Comparison of ENCODE assay signal across 16 cellular contexts in the genomic region with DNA sequence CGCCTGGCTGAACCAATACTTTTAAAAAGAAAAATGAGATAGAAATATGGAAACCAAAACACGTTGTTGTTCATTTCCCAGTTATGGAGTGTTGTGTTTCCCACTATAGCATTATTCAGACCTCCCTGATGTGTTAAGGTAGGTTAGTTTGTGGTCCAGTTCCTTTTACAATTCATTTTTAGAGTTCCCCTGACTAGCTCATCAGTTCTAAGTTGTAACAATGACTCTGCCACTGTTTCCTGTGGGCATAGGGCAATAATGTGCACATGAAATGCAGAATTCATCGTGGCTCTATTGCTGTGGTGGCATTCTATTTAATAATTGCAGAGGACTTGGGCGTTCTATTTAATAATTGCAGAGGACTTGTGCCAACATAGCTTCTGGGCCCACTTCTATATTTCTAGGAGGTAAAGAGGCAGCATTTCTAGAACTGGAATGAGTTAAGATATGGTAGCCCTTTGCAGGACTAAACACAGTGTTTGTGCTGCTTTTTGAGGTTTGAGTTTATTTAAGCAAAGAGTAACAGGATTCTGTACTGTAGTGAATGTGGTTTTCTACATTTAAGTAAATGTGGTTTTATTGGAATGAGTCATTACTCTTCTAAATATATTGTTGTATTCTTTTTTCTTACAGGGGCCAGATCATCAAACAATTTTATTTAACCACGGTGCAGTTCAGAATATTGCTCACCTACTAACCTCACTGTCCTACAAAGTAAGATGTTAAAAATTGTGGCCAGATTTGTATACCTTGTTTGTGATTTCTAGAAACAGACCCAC. TPM values are rescaled to one million over a fixed set of nuclear protein-coding genes. Genes with fewer than 3 reads are reported as not detected.
DNase-seq lines count a peak whose midpoint lies in the region; ATAC-seq and TF ChIP-seq lines count a peak whose summit lies in the region.
"Had no signal": no experiment of that assay in that cellular context is flagged by ENCODE, and none has a peak within 500 bp of the region (broad histone marks: within the 10 kb centered on the region; RNA-seq: fewer than 3 reads in every experiment).

No MANE protein-coding gene starts in this region.

- CTCF ChIA-PET in PC-3 (lab: Charles Lee), result no interaction called here

- DNase-seq in natural killer cell treated with Interleukin-12 subunit alpha and Interleukin-12 subunit beta and Interleukin-15 and Interleukin-18, amount 100 ng/mL, for 72 hours (ENCODE audit: low spot score), result no peak
- no peak for DNase-seq in natural killer cell
- DNase-seq in PC-3, result peak; percentile 76
- peak; percentile 63 for DNase-seq in astrocyte of the spinal cord (ENCODE audit: low read depth, low spot score)
- peak in 1 of 2 donors; percentile 14 for DNase-seq in stimulated activated naive CD8-positive, alpha-beta T cell treated with anti-CD3 and anti-CD28 coated beads, Interleukin-15, amount 100 ng/mL, for 72 hours
- DNase-seq in NCI-H146 (lab: John Stamatoyannopoulos, UW), result no peak
- DNase-seq: activated naive CD4-positive, alpha-beta T cell treated with anti-CD3 and anti-CD28 coated beads, Interleukin-2, amount 50 U/mL, for 16 hours; cerebellar nuclear complex; gastrocnemius medialis; Kasumi-1; NCI-H2029; NCI-H526; stimulated activated CD4-positive, alpha-beta T cell treated with anti-CD3 and anti-CD28 coated beads, Interleukin-15, amount 100 ng/mL, for 24 hours had no signal

- TF ChIP-seq CTCF in natural killer cell (IDR thresholded peaks at IDR 0.05), result no peak
- no peak for TF ChIP-seq CTCF in PC-3 (conservative IDR thresholded peaks at IDR 0.05; ENCODE audit: low read depth, low read length)
- no peak for TF ChIP-seq CTCF in astrocyte of the spinal cord (IDR thresholded peaks at IDR 0.05; ENCODE audit: low read depth, low read length)

- H3K27me3 ChIP-seq in PC-3 (ENCODE audit: low read length), result no peaks in the 10 kb centered on the region
- H3K27me3 ChIP-seq: gastrocnemius medialis had no signal

- no peaks in the 10 kb centered on the region for H3K9me3 ChIP-seq in PC-3 (ENCODE audit: low read length)
- H3K9me3 ChIP-seq: gastrocnemius medialis had no signal

- ATAC-seq in natural killer cell treated with Interleukin-12 subunit alpha and Interleukin-12 subunit beta and Interleukin-15 and Interleukin-18, amount 100 ng/mL, for 72 hours, result peak in 1 of 2 donors; percentile 88
- ATAC-seq in natural killer cell (no peak), PC-3 (peak; percentile 96), HG03108 (IDR thresholded peaks at IDR 0.05; ENCODE audit: unreplicated experiment) (no peak), HG03432 (IDR thresholded peaks at IDR 0.05; ENCODE audit: unreplicated experiment) (no peak)
- peak; percentile 89 for ATAC-seq in stimulated activated naive CD8-positive, alpha-beta T cell treated with anti-CD3 and anti-CD28 coated beads, Interleukin-15, amount 100 ng/mL, for 72 hours
- ATAC-seq: gastrocnemius medialis had no signal

- peak overlapping the region; percentile 3 for H3K4me3 Mint-ChIP-seq in natural killer cell treated with Interleukin-12 subunit alpha and Interleukin-12 subunit beta and Interleukin-15 and Interleukin-18, amount 100 ng/mL, for 72 hours
- H3K4me3 Mint-ChIP-seq in natural killer cell, result no peak overlapping the region
- peak overlapping the region in 1 of 2 donors; percentile 35 for H3K4me3 Mint-ChIP-seq in stimulated activated naive CD8-positive, alpha-beta T cell treated with anti-CD3 and anti-CD28 coated beads, Interleukin-15, amount 100 ng/mL, for 72 hours
- H3K4me3 Mint-ChIP-seq: nephron had no signal

- no peaks in the 10 kb centered on the region for H3K9me2 ChIP-seq in PC-3 (replicated peaks; ENCODE audit: low read length)

- H3K36me3 Mint-ChIP-seq in natural killer cell treated with Interleukin-12 subunit alpha and Interleukin-12 subunit beta and Interleukin-15 and Interleukin-18, amount 100 ng/mL, for 72 hours, result peaks cover 11% of the 10 kb centered on the region
- no peaks in the 10 kb centered on the region for H3K36me3 Mint-ChIP-seq in natural killer cell

- H4K20me1 ChIP-seq in PC-3 (ENCODE audit: low read length), result peaks cover 9% of the 10 kb centered on the region; the same call in 1 of the 2 replicates

- H3F3A ChIP-seq in PC-3 (ENCODE audit: low read length, unreplicated experiment), result peaks cover 5% of the 10 kb centered on the region

- no TSS peak for BruUV-seq in PC-3 (replicated peaks; lab: Mats Ljungman, UMichigan)

- POLR2A ChIA-PET in PC-3 (lab: Charles Lee; ENCODE audit: unreplicated experiment), result no interaction called here

- H3K4me1 ChIP-seq in PC-3 (ENCODE audit: insufficient read depth, low read length), result peaks cover 24% of the 10 kb centered on the region
- H3K4me1 ChIP-seq: gastrocnemius medialis had no signal

- peaks cover 26% of the 10 kb centered on the region; the same call in 1 of the 2 replicates for H3K36me3 ChIP-seq in PC-3 (ENCODE audit: low read depth, low read length)

- in situ Hi-C loops in astrocyte of the spinal cord (cut with HindIII; ENCODE audit: low sequenced_read_pairs), result no loop called here

- no peaks in the 10 kb centered on the region for H3K27me3 Mint-ChIP-seq in natural killer cell treated with Interleukin-12 subunit alpha and Interleukin-12 subunit beta and Interleukin-15 and Interleukin-18, amount 100 ng/mL, for 72 hours
- H3K27me3 Mint-ChIP-seq in natural killer cell (ENCODE audit: low read depth in 2 of 2), result no peaks in the 10 kb centered on the region
- H3K27me3 Mint-ChIP-seq in stimulated activated naive CD8-positive, alpha-beta T cell treated with anti-CD3 and anti-CD28 coated beads, Interleukin-15, amount 100 ng/mL, for 72 hours, result no peaks in the 10 kb centered on the region

- H3K9ac ChIP-seq in PC-3 (ENCODE audit: low read length), result no peak overlapping the region

- intact Hi-C loops in natural killer cell (cut with micrococcal nuclease) (no loop called here), PC-3 (cut with micrococcal nuclease) (no loop called here)

- peaks cover 6 to 19% of the 10 kb centered on the region in 2 donors for H3K4me1 Mint-ChIP-seq in natural killer cell treated with Interleukin-12 subunit alpha and Interleukin-12 subunit beta and Interleukin-15 and Interleukin-18, amount 100 ng/mL, for 72 hours (ENCODE audit: low read depth in 2 of 2)
- H3K4me1 Mint-ChIP-seq in natural killer cell, result peaks cover 8 to 9% of the 10 kb centered on the region in 2 donors
- peaks cover 26% of the 10 kb centered on the region for H3K4me1 Mint-ChIP-seq in stimulated activated naive CD8-positive, alpha-beta T cell treated with anti-CD3 and anti-CD28 coated beads, Interleukin-15, amount 100 ng/mL, for 72 hours
- H3K4me1 Mint-ChIP-seq: nephron had no signal

- no peak overlapping the region for H2AFZ ChIP-seq in PC-3 (ENCODE audit: low read length)

- H3K4me3 ChIP-seq in PC-3 (ENCODE audit: low read length) (no peak overlapping the region), astrocyte of the spinal cord (ENCODE audit: low read depth, low read length) (no peak overlapping the region)
- H3K4me3 ChIP-seq: gastrocnemius medialis had no signal

- H3K9me3 Mint-ChIP-seq in natural killer cell treated with Interleukin-12 subunit alpha and Interleukin-12 subunit beta and Interleukin-15 and Interleukin-18, amount 100 ng/mL, for 72 hours, result no peaks in the 10 kb centered on the region
- no peaks in the 10 kb centered on the region for H3K9me3 Mint-ChIP-seq in natural killer cell
- H3K9me3 Mint-ChIP-seq in stimulated activated naive CD8-positive, alpha-beta T cell treated with anti-CD3 and anti-CD28 coated beads, Interleukin-15, amount 100 ng/mL, for 72 hours, result no peaks in the 10 kb centered on the region
- H3K9me3 Mint-ChIP-seq: nephron had no signal

- H3K27ac ChIP-seq in PC-3 (ENCODE audit: low read length), result peak overlapping the region; percentile 45
- H3K27ac ChIP-seq: gastrocnemius medialis had no signal

- H3K79me2 ChIP-seq in PC-3 (ENCODE audit: low read length), result no peaks in the 10 kb centered on the region

- H3K4me2 ChIP-seq in PC-3 (ENCODE audit: low read length), result peak overlapping the region; percentile 10

- peak overlapping the region; percentile 19 to 47 for H3K27ac Mint-ChIP-seq in natural killer cell treated with Interleukin-12 subunit alpha and Interleukin-12 subunit beta and Interleukin-15 and Interleukin-18, amount 100 ng/mL, for 72 hours
- H3K27ac Mint-ChIP-seq in natural killer cell, result peak overlapping the region in 1 of 2 donors; percentile 31
- peak overlapping the region; percentile 35 to 46 for H3K27ac Mint-ChIP-seq in stimulated activated naive CD8-positive, alpha-beta T cell treated with anti-CD3 and anti-CD28 coated beads, Interleukin-15, amount 100 ng/mL, for 72 hours
- H3K27ac Mint-ChIP-seq: nephron had no signal

RNA-seq across cellular contexts. Expression of gene ARMC8, which starts 47.5 kb away (rescaled TPM):
- total RNA-seq in natural killer cell treated with Interleukin-12 subunit alpha and Interleukin-12 subunit beta and Interleukin-15 and Interleukin-18, amount 100 ng/mL, for 72 hours, result 10 to 100 TPM; 50.2 to 56.6 TPM
- 10 to 100 TPM; 75.4 to 93.5 (median 86.4) TPM for total RNA-seq in natural killer cell
- total RNA-seq in PC-3 (2014; rRNA removed), result 15.0 and 21.1 TPM in 2 replicates

RNA-seq across cellular contexts. Expression of gene DBR1, which starts 59.9 kb away (rescaled TPM):
- 10 to 100 TPM; 21.6 to 23.4 TPM for total RNA-seq in natural killer cell treated with Interleukin-12 subunit alpha and Interleukin-12 subunit beta and Interleukin-15 and Interleukin-18, amount 100 ng/mL, for 72 hours
- total RNA-seq in natural killer cell (10 to 100 TPM; 17.0 to 18.4 (median 17.5) TPM), PC-3 (2014; rRNA removed) (10.0 and 14.0 TPM in 2 replicates)

Comparison
In these comparisons a context has a peak if more than half of its experiments do, and no peak if none do; other contexts are left out.
1. ATAC-seq: peak in PC-3 (single experiment) and stimulated activated naive CD8-positive, alpha-beta T cell treated with anti-CD3 and anti-CD28 coated beads, Interleukin-15, amount 100 ng/mL, for 72 hours (single experiment); none in natural killer cell (0 of 3), HG03108 (single experiment) and HG03432 (single experiment).
2. DNase-seq: peak in PC-3 (single experiment) and astrocyte of the spinal cord (single experiment); none in natural killer cell treated with Interleukin-12 subunit alpha and Interleukin-12 subunit beta and Interleukin-15 and Interleukin-18, amount 100 ng/mL, for 72 hours (single experiment), natural killer cell (single experiment) and NCI-H146 (single experiment).